13 cellular contexts compared by ENCODE assay signal in genomic region chr22:43289551-43289963, GRCh38. TPM values are rescaled to one million over a fixed set of nuclear protein-coding genes. Genes with fewer than 3 reads are reported as not detected.
DNase-seq lines count a peak whose midpoint lies in the region; ATAC-seq and TF ChIP-seq lines count a peak whose summit lies in the region.
"Had no signal": no experiment of that assay in that cellular context is flagged by ENCODE, and none has a peak within 500 bp of the region (broad histone marks: within the 10 kb centered on the region; RNA-seq: fewer than 3 reads in every experiment).

No MANE protein-coding gene starts in this region.

- H3K27me3 ChIP-seq in right atrium auricular region (no peaks in the 10 kb centered on the region), vagina (no peaks in the 10 kb centered on the region), H9 (ENCODE audit: insufficient read depth, low read length) (no peaks in the 10 kb centered on the region)

- H3K9me3 Mint-ChIP-seq in natural killer cell treated with Interleukin-12 subunit alpha and Interleukin-12 subunit beta and Interleukin-15 and Interleukin-18, amount 100 ng/mL, for 72 hours: no peaks in the 10 kb centered on the region
- no peaks in the 10 kb centered on the region; a peak in 1 of 5 replicates for H3K9me3 Mint-ChIP-seq in H9

- no peak overlapping the region for H2BK5ac ChIP-seq in H9 (ENCODE audit: insufficient read length, low read length)

- no peaks in the 10 kb centered on the region for H3K79me2 ChIP-seq in H9 (ENCODE audit: insufficient read depth, low read length)

- no peak overlapping the region for H4K5ac ChIP-seq in H9 (ENCODE audit: insufficient read length, low read depth, low read length)

- no peak overlapping the region for H3K23ac ChIP-seq in H9 (ENCODE audit: insufficient read length, low read depth, low read length)

- no peak overlapping the region for H3K27ac Mint-ChIP-seq in natural killer cell treated with Interleukin-12 subunit alpha and Interleukin-12 subunit beta and Interleukin-15 and Interleukin-18, amount 100 ng/mL, for 72 hours
- H3K27ac Mint-ChIP-seq in H9: no peak overlapping the region

- TF ChIP-seq CTCF in right atrium auricular region (IDR thresholded peaks at IDR 0.05): no peak
- no peak for TF ChIP-seq CTCF in epithelial cell of proximal tubule (conservative IDR thresholded peaks at IDR 0.05; ENCODE audit: low read depth, low read length)
- no peak for TF ChIP-seq CTCF in vagina (IDR thresholded peaks at IDR 0.05)
- TF ChIP-seq CTCF in H9 (conservative IDR thresholded peaks at IDR 0.05): no peak

- H2BK20ac ChIP-seq in H9 (ENCODE audit: low read depth, low read length, poor library complexity, severe bottlenecking): no peak overlapping the region

- peak; percentile 18 for ATAC-seq in Right ventricle myocardium superior (ENCODE audit: poor library complexity)
- no peak for ATAC-seq in natural killer cell treated with Interleukin-12 subunit alpha and Interleukin-12 subunit beta and Interleukin-15 and Interleukin-18, amount 100 ng/mL, for 72 hours
- ATAC-seq: foreskin keratinocyte had no signal

- H3K4me1 Mint-ChIP-seq in natural killer cell treated with Interleukin-12 subunit alpha and Interleukin-12 subunit beta and Interleukin-15 and Interleukin-18, amount 100 ng/mL, for 72 hours (ENCODE audit: low read depth in 2 of 2): peaks cover 18 to 19% of the 10 kb centered on the region in 2 donors
- H3K4me1 Mint-ChIP-seq in H9: peaks cover 5 to 31% of the 10 kb centered on the region in 2 experiments; a peak in 3 of 4 replicates

- no peak overlapping the region for H3K4me2 ChIP-seq in H9 (ENCODE audit: insufficient read depth, insufficient read length, low read length)

- H3K79me1 ChIP-seq in H9 (ENCODE audit: insufficient read depth, low read depth, low read length, poor library complexity, severe bottlenecking): no peaks in the 10 kb centered on the region

- no peak overlapping the region for H4K8ac ChIP-seq in H9 (replicated peaks; ENCODE audit: insufficient read length, low read depth, low read length)

- H2BK120ac ChIP-seq in H9 (ENCODE audit: low read depth, low read length, poor library complexity, severe bottlenecking): no peak overlapping the region

- H3K36me3 ChIP-seq in right atrium auricular region: no peaks in the 10 kb centered on the region
- H3K36me3 ChIP-seq in vagina: no peaks in the 10 kb centered on the region
- H3K36me3 ChIP-seq: brain microvascular endothelial cell had no signal

- no peak overlapping the region for H3K4ac ChIP-seq in H9 (ENCODE audit: low read depth, low read length)

- H3K4me3 Mint-ChIP-seq in natural killer cell treated with Interleukin-12 subunit alpha and Interleukin-12 subunit beta and Interleukin-15 and Interleukin-18, amount 100 ng/mL, for 72 hours: peak overlapping the region; percentile 53
- no peak overlapping the region for H3K4me3 Mint-ChIP-seq in H9

- no peak overlapping the region for H2BK15ac ChIP-seq in H9 (ENCODE audit: low read depth, low read length)

- intact Hi-C loops in Right ventricle myocardium superior (cut with DNase I): no loop called here
- intact Hi-C loops in vagina (cut with DNase I): no loop called here

- no peaks in the 10 kb centered on the region for H4K20me1 ChIP-seq in H9 (ENCODE audit: control insufficient read depth, insufficient read depth, insufficient read length)

- no peak overlapping the region for H2AK5ac ChIP-seq in H9 (ENCODE audit: insufficient read length, low read length)

- H3K4me3 ChIP-seq in right atrium auricular region (peak overlapping the region in 1 of 2 donors; percentile 29), epithelial cell of proximal tubule (ENCODE audit: low read depth, low read length) (peak overlapping the region; percentile 16), vagina (peak overlapping the region; percentile 0 to 43)
- H3K4me3 ChIP-seq: lung had no signal

- peaks cover 0 to 12% of the 10 kb centered on the region in 2 donors for H3K4me1 ChIP-seq in right atrium auricular region
- peaks cover 42% of the 10 kb centered on the region for H3K4me1 ChIP-seq in vagina
- H3K4me1 ChIP-seq in H9 (ENCODE audit: insufficient read depth, low read length): no peaks in the 10 kb centered on the region
- H3K4me1 ChIP-seq: foreskin keratinocyte had no signal

- H4K91ac ChIP-seq in H9 (ENCODE audit: insufficient read length, low read depth, low read length): no peak overlapping the region

- H3K27ac ChIP-seq in right atrium auricular region: no peak overlapping the region
- no peak overlapping the region for H3K27ac ChIP-seq in vagina
- H3K27ac ChIP-seq in H9 (ENCODE audit: insufficient read length, low read depth, low read length): no peak overlapping the region
- H3K27ac ChIP-seq: brain microvascular endothelial cell, foreskin keratinocyte had no signal

- H3K36me3 Mint-ChIP-seq in natural killer cell treated with Interleukin-12 subunit alpha and Interleukin-12 subunit beta and Interleukin-15 and Interleukin-18, amount 100 ng/mL, for 72 hours: no peaks in the 10 kb centered on the region
- H3K36me3 Mint-ChIP-seq in H9 (ENCODE audit: insufficient read depth in 1 of 3, low read depth in 3 of 3): no peaks in the 10 kb centered on the region

- no peak for TF ChIP-seq POLR2A in vagina (IDR thresholded peaks at IDR 0.05)

- peaks cover 0 to 3% of the 10 kb centered on the region in 2 donors for H3K27me3 Mint-ChIP-seq in natural killer cell treated with Interleukin-12 subunit alpha and Interleukin-12 subunit beta and Interleukin-15 and Interleukin-18, amount 100 ng/mL, for 72 hours
- H3K27me3 Mint-ChIP-seq in H9 (ENCODE audit: low read depth): peaks cover 2% of the 10 kb centered on the region

- no peaks in the 10 kb centered on the region for H3K23me2 ChIP-seq in H9 (ENCODE audit: insufficient read length, low read depth, low read length, poor library complexity, severe bottlenecking)

- H3T11ph ChIP-seq in H9 (ENCODE audit: low read length): no peak overlapping the region

- H3K14ac ChIP-seq in H9 (ENCODE audit: insufficient read depth, low read length): no peak overlapping the region

- H2AFZ ChIP-seq in H9 (ENCODE audit: low read length): no peak overlapping the region

- WGBS in H9 (ENCODE audit: extremely low coverage, insufficient read length, low lambda C conversion rate): no CpG with 5 or more reads among the region's 12 CpGs

- DNase-seq in Right ventricle myocardium superior (peak; percentile 61), right atrium auricular region (ENCODE audit: low spot score) (no peak), epithelial cell of proximal tubule (ENCODE audit: low read depth) (no peak), vagina (ENCODE audit: extremely low spot score in 2 of 2) (no peak), NCI-H226 (no peak), H9 (no peak), ureter (ENCODE audit: low spot score) (no peak)
- DNase-seq in natural killer cell treated with Interleukin-12 subunit alpha and Interleukin-12 subunit beta and Interleukin-15 and Interleukin-18, amount 100 ng/mL, for 72 hours (ENCODE audit: low spot score): no peak
- DNase-seq: brain microvascular endothelial cell; foreskin keratinocyte; stimulated activated naive CD4-positive, alpha-beta T cell; T1000 had no signal

- H3K56ac ChIP-seq in H9 (ENCODE audit: insufficient read length, low read depth, low read length): no peak overlapping the region

- H3K9me3 ChIP-seq in right atrium auricular region (no peaks in the 10 kb centered on the region), vagina (no peaks in the 10 kb centered on the region), H9 (ENCODE audit: control insufficient read depth, low read depth, low read length) (no peaks in the 10 kb centered on the region)

- no peak overlapping the region for H3K9ac ChIP-seq in H9 (ENCODE audit: extremely low read depth, insufficient read length, low read length)

- no peak overlapping the region for H2BK12ac ChIP-seq in H9 (ENCODE audit: insufficient read length, low read depth, low read length)

- H3K18ac ChIP-seq in H9 (ENCODE audit: insufficient read length, low read depth, low read length): no peak overlapping the region

RNA-seq across cellular contexts. Expression of gene SCUBE1, which starts 53.6 kb away (rescaled TPM):
- 0.24 TPM for total RNA-seq in Right ventricle myocardium superior
- total RNA-seq in right atrium auricular region: under 1 TPM; 0.04 to 0.16 TPM
- not detected in 2 replicates for total RNA-seq in epithelial cell of proximal tubule
- under 1 TPM in 1 of 2 donors, not detected in 1; 0.14 TPM for total RNA-seq in natural killer cell treated with Interleukin-12 subunit alpha and Interleukin-12 subunit beta and Interleukin-15 and Interleukin-18, amount 100 ng/mL, for 72 hours
- total RNA-seq in vagina: 6.9 TPM
- 1.2 and 1.4 TPM in 2 replicates for total RNA-seq in H9 (2021)
- 19.0 TPM for total RNA-seq in ureter
- total RNA-seq: foreskin keratinocyte had no signal
